Comparison of ENCODE assay signal across 16 cellular contexts in the genomic region with DNA sequence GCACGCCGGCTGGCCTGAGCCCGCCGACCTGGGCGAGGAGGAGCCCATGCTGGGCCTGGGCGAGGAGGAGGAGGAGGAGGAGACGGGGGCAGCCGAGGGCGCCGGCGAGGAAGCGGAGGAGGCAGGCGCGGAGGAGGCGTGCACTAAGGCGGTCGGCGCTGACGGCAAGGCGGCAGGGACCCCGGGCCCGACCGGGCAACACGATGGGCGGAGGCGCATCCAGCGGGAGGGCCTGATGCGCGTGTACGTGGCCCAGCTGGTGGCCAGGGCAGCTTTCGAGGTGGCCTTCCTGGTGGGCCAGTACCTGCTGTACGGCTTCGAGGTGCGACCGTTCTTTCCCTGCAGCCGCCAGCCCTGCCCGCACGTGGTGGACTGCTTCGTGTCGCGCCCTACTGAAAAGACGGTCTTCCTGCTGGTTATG. TPM values are rescaled to one million over a fixed set of nuclear protein-coding genes. Genes with fewer than 3 reads are reported as not detected.
DNase-seq lines count a peak whose midpoint lies in the region; ATAC-seq and TF ChIP-seq lines count a peak whose summit lies in the region.
"Had no signal": no experiment of that assay in that cellular context is flagged by ENCODE, and none has a peak within 500 bp of the region (broad histone marks: within the 10 kb centered on the region; RNA-seq: fewer than 3 reads in every experiment).

No MANE protein-coding gene starts in this region.

- H2AK5ac ChIP-seq in neuronal stem cell (ENCODE audit: low read depth, low read length): no peak overlapping the region

- no peaks in the 10 kb centered on the region for H3K27me3 Mint-ChIP-seq in T-helper 2 cell treated with Interferon-gamma antibody and Interleukin-4, amounts not matched to agents 5 μg/mL and 100 μg/mL, for 36 hours (ENCODE audit: low read depth)

- H3K36me3 ChIP-seq in heart left ventricle (no peaks in the 10 kb centered on the region), neuronal stem cell (replicated peaks in 1 of 2; ENCODE audit: control insufficient read depth in 2 of 2, insufficient read depth in 2 of 2, low read length in 2 of 2) (no peaks in the 10 kb centered on the region)

- no peak overlapping the region for H3K4me2 ChIP-seq in neuronal stem cell (ENCODE audit: insufficient read depth, low read length, poor library complexity, severe bottlenecking)

- no peak for TF ChIP-seq CTCF in heart left ventricle (IDR thresholded peaks at IDR 0.05)

- peak overlapping the region; percentile 44 for H2BK5ac ChIP-seq in neuronal stem cell (ENCODE audit: low read length)

- peaks cover 0 to 24% (median 0%) of the 10 kb centered on the region in 9 donors for H3K27me3 ChIP-seq in heart left ventricle
- H3K27me3 ChIP-seq in neuronal stem cell (ENCODE audit: control insufficient read depth in 3 of 3, insufficient read depth in 3 of 3, low read depth in 1 of 3, low read length in 3 of 3): no peaks in the 10 kb centered on the region

- H3K9me3 ChIP-seq in heart left ventricle (no peaks in the 10 kb centered on the region), neuronal stem cell (replicated peaks in 1 of 2; ENCODE audit: control insufficient read depth in 2 of 2, insufficient read depth in 1 of 2, low read depth in 1 of 2, low read length in 2 of 2) (no peaks in the 10 kb centered on the region)

- no peaks in the 10 kb centered on the region for H3K9me3 Mint-ChIP-seq in T-helper 2 cell treated with Interferon-gamma antibody and Interleukin-4, amounts not matched to agents 5 μg/mL and 100 μg/mL, for 36 hours

- H3K4me3 ChIP-seq in heart left ventricle: no peak overlapping the region
- no peak overlapping the region for H3K4me3 ChIP-seq in neuronal stem cell (ENCODE audit: low read length in 2 of 2)

- peak overlapping the region; percentile 31 for H2BK15ac ChIP-seq in neuronal stem cell (ENCODE audit: low read length)

- intact Hi-C loops in heart left ventricle (cut with DNase I) (no loop called here), cardiac septum (cut with DNase I) (no loop called here), left cardiac atrium (cut with DNase I) (no loop called here)

- H3K9ac ChIP-seq in neuronal stem cell (ENCODE audit: low read depth, low read length, poor library complexity): peak overlapping the region; percentile 50

- no peak for TF ChIP-seq POLR2A in heart left ventricle (IDR thresholded peaks at IDR 0.05)

- no peak overlapping the region for H2AFZ ChIP-seq in neuronal stem cell (ENCODE audit: low read length)

- H3K27ac Mint-ChIP-seq in T-helper 2 cell treated with Interferon-gamma antibody and Interleukin-4, amounts not matched to agents 5 μg/mL and 100 μg/mL, for 36 hours: no peak overlapping the region

- H3K4me1 Mint-ChIP-seq in T-helper 2 cell treated with Interferon-gamma antibody and Interleukin-4, amounts not matched to agents 5 μg/mL and 100 μg/mL, for 36 hours (ENCODE audit: low read depth): peaks cover 10% of the 10 kb centered on the region

- peak overlapping the region; percentile 75 for H3K23ac ChIP-seq in neuronal stem cell (ENCODE audit: low read depth, low read length, poor library complexity)

- H3K4ac ChIP-seq in neuronal stem cell (ENCODE audit: low read length): no peak overlapping the region

- peak overlapping the region; percentile 64 for H3K14ac ChIP-seq in neuronal stem cell (ENCODE audit: low read length)

- H4K8ac ChIP-seq in neuronal stem cell (ENCODE audit: low read depth, low read length): no peak overlapping the region

- no peak overlapping the region for H4K91ac ChIP-seq in neuronal stem cell (ENCODE audit: low read depth, low read length, poor library complexity)

- H3K4me1 ChIP-seq in heart left ventricle: peaks cover 0 to 34% (median 20%) of the 10 kb centered on the region in 12 donors
- H3K4me1 ChIP-seq in neuronal stem cell (ENCODE audit: control insufficient read depth in 2 of 2, insufficient read depth in 1 of 2, low read depth in 1 of 2, low read length in 2 of 2): peaks cover 0 to 10% of the 10 kb centered on the region in 2 donors

- DNase-seq in heart left ventricle: peak in 3 of 5 donors; percentile 23 to 47 (median 23)
- no peak for DNase-seq in cardiac septum (ENCODE audit: low spot score)
- DNase-seq in left cardiac atrium: peak; percentile 19
- no peak for DNase-seq in neuronal stem cell (ENCODE audit: low spot score)
- no peak for DNase-seq in HCEC 1CT
- no peak for DNase-seq in EL
- DNase-seq in T-helper 2 cell treated with Interferon-gamma antibody and Interleukin-4, amounts not matched to agents 5 μg/mL and 100 μg/mL, for 36 hours (ENCODE audit: low spot score): no peak
- DNase-seq: C1 segment of cervical spinal cord, DMS 273 treated with DMSO at 0.1 percent for 48 hours, Kasumi-1, NCI-H187 treated with DMSO at 0.1 percent for 48 hours, NCI-H2171, NCI-H510A, SIG-M5 had no signal

- H2BK12ac ChIP-seq in neuronal stem cell (ENCODE audit: low read length): peak overlapping the region; percentile 87

- H2BK120ac ChIP-seq in neuronal stem cell (ENCODE audit: low read depth, low read length): no peak overlapping the region

- H3K27ac ChIP-seq in heart left ventricle (no peak overlapping the region), neuronal stem cell (replicated peaks; ENCODE audit: low read length) (no peak overlapping the region)

- no peak for ATAC-seq in heart left ventricle
- no peak for ATAC-seq in left cardiac atrium
- no peak for ATAC-seq in GM18907 (IDR thresholded peaks at IDR 0.05; ENCODE audit: unreplicated experiment)
- ATAC-seq: Panc1 had no signal

- H3K79me1 ChIP-seq in neuronal stem cell (ENCODE audit: low read depth, low read length): peaks cover 2% of the 10 kb centered on the region

- 36 to 52% (median 41%) methylated on average over 22 to 42 of the region's 42 CpGs for WGBS in heart left ventricle, 4 donors
- no CpG with 5 or more reads among the region's 42 CpGs for WGBS in neuronal stem cell (ENCODE audit: extremely low coverage in 2 of 2, insufficient read length in 2 of 2, insufficient replicate concordance in 1 of 2), 2 donors

- no peaks in the 10 kb centered on the region for H3K36me3 Mint-ChIP-seq in T-helper 2 cell treated with Interferon-gamma antibody and Interleukin-4, amounts not matched to agents 5 μg/mL and 100 μg/mL, for 36 hours (ENCODE audit: low read depth)

- H3K18ac ChIP-seq in neuronal stem cell (ENCODE audit: low read length): no peak overlapping the region

- no peak overlapping the region for H3K4me3 Mint-ChIP-seq in T-helper 2 cell treated with Interferon-gamma antibody and Interleukin-4, amounts not matched to agents 5 μg/mL and 100 μg/mL, for 36 hours

RNA-seq across cellular contexts. Expression of a gene that starts 7.4 kb away (rescaled TPM):
- total RNA-seq in heart left ventricle: 10 to 100 TPM in 7 of 9 donors, 1 to 10 TPM in 2; 8.7 to 18.6 (median 12.3) TPM
- 10 to 100 TPM in 1 of 2 donors, 1 to 10 TPM in 1; 4.8 to 11.3 TPM for polyA plus RNA-seq in heart left ventricle
- total RNA-seq in cardiac septum: 16.6 TPM
- 10 to 100 TPM; 10.4 to 10.5 TPM for total RNA-seq in left cardiac atrium
- 1.3 TPM for polyA plus RNA-seq in neuronal stem cell (2013, experiment 1 of 2)
- 1.4 TPM for polyA plus RNA-seq in neuronal stem cell (2013, experiment 2 of 2)

RNA-seq across cellular contexts. Expression of a gene that starts 8.4 kb away (rescaled TPM):
- total RNA-seq in heart left ventricle: 1 to 10 TPM in 3 of 9 donors, under 1 TPM in 6; 0.40 to 3.8 (median 0.88) TPM
- polyA plus RNA-seq in heart left ventricle: under 1 TPM; 0.61 to 0.78 TPM
- 1.6 TPM for total RNA-seq in cardiac septum
- 1 to 10 TPM; 2.2 to 2.3 TPM for total RNA-seq in left cardiac atrium
- polyA plus RNA-seq in neuronal stem cell (2013, experiment 1 of 2): 0.24 TPM
- 0.17 TPM for polyA plus RNA-seq in neuronal stem cell (2013, experiment 2 of 2)

RNA-seq across cellular contexts. Expression of a gene that starts 18.1 kb away (rescaled TPM):
- total RNA-seq in heart left ventricle: 100 to 1,000 TPM; 142 to 290 (median 169) TPM
- 100 to 1,000 TPM; 231 to 358 TPM for polyA plus RNA-seq in heart left ventricle
- 213 TPM for total RNA-seq in cardiac septum
- 100 to 1,000 TPM; 153 to 185 TPM for total RNA-seq in left cardiac atrium
- polyA plus RNA-seq in neuronal stem cell (2013, experiment 1 of 2): 106 TPM
- polyA plus RNA-seq in neuronal stem cell (2013, experiment 2 of 2): 98.6 TPM

RNA-seq across cellular contexts. Expression of a gene that starts 49.1 kb away (rescaled TPM):
- 100 to 1,000 TPM in 2 of 9 donors, 10 to 100 TPM in 7; 35.5 to 125 (median 51.2) TPM for total RNA-seq in heart left ventricle
- polyA plus RNA-seq in heart left ventricle: 100 to 1,000 TPM in 1 of 2 donors, 10 to 100 TPM in 1; 81.5 to 141 TPM
- total RNA-seq in cardiac septum: 39.7 TPM
- total RNA-seq in left cardiac atrium: 10 to 100 TPM; 43.5 to 48.9 TPM
- polyA plus RNA-seq in neuronal stem cell (2013, experiment 1 of 2): 69.3 TPM
- polyA plus RNA-seq in neuronal stem cell (2013, experiment 2 of 2): 63.2 TPM

RNA-seq across cellular contexts. Expression of a gene that starts 49.7 kb away (rescaled TPM):
- total RNA-seq in heart left ventricle: 100 to 1,000 TPM; 238 to 460 (median 354) TPM
- polyA plus RNA-seq in heart left ventricle: 100 to 1,000 TPM; 155 to 524 TPM
- 396 TPM for total RNA-seq in cardiac septum
- 100 to 1,000 TPM; 194 to 201 TPM for total RNA-seq in left cardiac atrium
- 7.3 TPM for polyA plus RNA-seq in neuronal stem cell (2013, experiment 1 of 2)
- 7.9 TPM for polyA plus RNA-seq in neuronal stem cell (2013, experiment 2 of 2)

Comparison
In these comparisons a context has a peak if more than half of its experiments do, and no peak if none do; other contexts are left out.
1. DNase-seq: peak in heart left ventricle (3 of 5) and left cardiac atrium (single experiment); none in cardiac septum (single experiment), neuronal stem cell (single experiment), HCEC 1CT (single experiment), EL (single experiment) and T-helper 2 cell treated with Interferon-gamma antibody and Interleukin-4, amounts not matched to agents 5 μg/mL and 100 μg/mL, for 36 hours (single experiment).